In genomic region chr1:180917306-180918065, GRCh38 we compare ENCODE assay signal across 15 cellular contexts. TPM values are rescaled to one million over a fixed set of nuclear protein-coding genes. Genes with fewer than 3 reads are reported as not detected.
DNase-seq lines count a peak whose midpoint lies in the region; ATAC-seq and TF ChIP-seq lines count a peak whose summit lies in the region.
"Had no signal": no experiment of that assay in that cellular context is flagged by ENCODE, and none has a peak within 500 bp of the region (broad histone marks: within the 10 kb centered on the region; RNA-seq: fewer than 3 reads in every experiment).

No MANE protein-coding gene starts in this region.

- H4K20me1 ChIP-seq in H9 (ENCODE audit: control insufficient read depth, insufficient read depth, insufficient read length): no peaks in the 10 kb centered on the region

- no peak overlapping the region for H3K4me2 ChIP-seq in H9 (ENCODE audit: insufficient read depth, insufficient read length, low read length)

- no peaks in the 10 kb centered on the region for H3K9me3 Mint-ChIP-seq in H9
- H3K9me3 Mint-ChIP-seq in glutamatergic neuron (ENCODE audit: unreplicated experiment): peaks cover 8% of the 10 kb centered on the region
- no peaks in the 10 kb centered on the region for H3K9me3 Mint-ChIP-seq in activated CD4-positive, alpha-beta T cell treated with anti-CD3 and anti-CD28 coated beads, Interleukin-2, amount 10 ng/mL, durations not matched to agents 7 days and 5 days
- H3K9me3 Mint-ChIP-seq: activated CD4-positive, alpha-beta memory T cell treated with anti-CD3 and anti-CD28 coated beads, Interleukin-2, amount 10 ng/mL, durations not matched to agents 7 days and 5 days; memory B cell; stimulated activated memory B cell treated with anti-CD40 and anti-IgM and Interleukin-4, amounts not matched to agents 10 μg/mL and 1 μg/mL and 100 μg/mL, for 72 hours had no signal

- ATAC-seq in GM19467 (IDR thresholded peaks at IDR 0.05; ENCODE audit: unreplicated experiment): no peak
- ATAC-seq: T-helper 17 cell had no signal

- no peak overlapping the region for H4K8ac ChIP-seq in H9 (replicated peaks; ENCODE audit: insufficient read length, low read depth, low read length)

- H3K79me1 ChIP-seq in H9 (ENCODE audit: insufficient read depth, low read depth, low read length, poor library complexity, severe bottlenecking): no peaks in the 10 kb centered on the region

- H3K9me3 ChIP-seq in H9 (ENCODE audit: control insufficient read depth, low read depth, low read length): no peaks in the 10 kb centered on the region
- no peaks in the 10 kb centered on the region for H3K9me3 ChIP-seq in SJCRH30 (replicated peaks)

- H3K4ac ChIP-seq in H9 (ENCODE audit: low read depth, low read length): no peak overlapping the region

- H4K91ac ChIP-seq in H9 (ENCODE audit: insufficient read length, low read depth, low read length): no peak overlapping the region

- H3K36me3 ChIP-seq in SJCRH30: no peaks in the 10 kb centered on the region; the same call in 1 of the 2 replicates

- no peaks in the 10 kb centered on the region for H3K23me2 ChIP-seq in H9 (ENCODE audit: insufficient read length, low read depth, low read length, poor library complexity, severe bottlenecking)

- H3K14ac ChIP-seq in H9 (ENCODE audit: insufficient read depth, low read length): no peak overlapping the region

- no peak overlapping the region for H3K23ac ChIP-seq in H9 (ENCODE audit: insufficient read length, low read depth, low read length)

- H3K27me3 Mint-ChIP-seq in H9 (ENCODE audit: low read depth) (peaks cover 11% of the 10 kb centered on the region), glutamatergic neuron (ENCODE audit: unreplicated experiment) (peaks cover 6% of the 10 kb centered on the region)
- H3K27me3 Mint-ChIP-seq in activated CD4-positive, alpha-beta T cell treated with anti-CD3 and anti-CD28 coated beads, Interleukin-2, amount 10 ng/mL, durations not matched to agents 7 days and 5 days: peaks cover 12% of the 10 kb centered on the region

- H2BK15ac ChIP-seq in H9 (ENCODE audit: low read depth, low read length): no peak overlapping the region

- POLR2A ChIA-PET in activated CD4-positive, alpha-beta T cell treated with anti-CD3 and anti-CD28 coated beads, Interleukin-2, amount 10 ng/mL, durations not matched to agents 7 days and 5 days (lab: Charles Lee): no interaction called here

- no peak overlapping the region for H3K9ac ChIP-seq in H9 (ENCODE audit: extremely low read depth, insufficient read length, low read length)

- no peak overlapping the region for H2BK5ac ChIP-seq in H9 (ENCODE audit: insufficient read length, low read length)

- no peak overlapping the region for H2BK20ac ChIP-seq in H9 (ENCODE audit: low read depth, low read length, poor library complexity, severe bottlenecking)

- peaks cover 0 to 5% (median 0%) of the 10 kb centered on the region in 3 experiments; a peak in 2 of 7 replicates for H3K36me3 Mint-ChIP-seq in H9 (ENCODE audit: insufficient read depth in 1 of 3, low read depth in 3 of 3)
- no peaks in the 10 kb centered on the region for H3K36me3 Mint-ChIP-seq in glutamatergic neuron (ENCODE audit: unreplicated experiment)
- no peaks in the 10 kb centered on the region for H3K36me3 Mint-ChIP-seq in activated CD4-positive, alpha-beta T cell treated with anti-CD3 and anti-CD28 coated beads, Interleukin-2, amount 10 ng/mL, durations not matched to agents 7 days and 5 days (ENCODE audit: low read depth)
- H3K36me3 Mint-ChIP-seq: memory B cell; stimulated activated memory B cell treated with anti-CD40 and anti-IgM and Interleukin-4, amounts not matched to agents 10 μg/mL and 1 μg/mL and 100 μg/mL, for 72 hours had no signal

- peak overlapping the region in 1 of 3 experiments; percentile 87; a peak in 1 of 7 replicates for H3K27ac Mint-ChIP-seq in H9
- H3K27ac Mint-ChIP-seq in glutamatergic neuron (ENCODE audit: unreplicated experiment): peak overlapping the region; percentile 56
- no peak overlapping the region for H3K27ac Mint-ChIP-seq in activated CD4-positive, alpha-beta T cell treated with anti-CD3 and anti-CD28 coated beads, Interleukin-2, amount 10 ng/mL, durations not matched to agents 7 days and 5 days
- H3K27ac Mint-ChIP-seq: activated CD4-positive, alpha-beta memory T cell treated with anti-CD3 and anti-CD28 coated beads, Interleukin-2, amount 10 ng/mL, durations not matched to agents 7 days and 5 days; memory B cell; stimulated activated memory B cell treated with anti-CD40 and anti-IgM and Interleukin-4, amounts not matched to agents 10 μg/mL and 1 μg/mL and 100 μg/mL, for 72 hours; T-helper 17 cell had no signal

- no peak overlapping the region for H2AK5ac ChIP-seq in H9 (ENCODE audit: insufficient read length, low read length)

- H3T11ph ChIP-seq in H9 (ENCODE audit: low read length): no peak overlapping the region

- no peak overlapping the region for H2BK12ac ChIP-seq in H9 (ENCODE audit: insufficient read length, low read depth, low read length)

- H3K79me2 ChIP-seq in H9 (ENCODE audit: insufficient read depth, low read length): no peaks in the 10 kb centered on the region

- H2AFZ ChIP-seq in H9 (ENCODE audit: low read length): no peak overlapping the region

- H4K5ac ChIP-seq in H9 (ENCODE audit: insufficient read length, low read depth, low read length): no peak overlapping the region

- H3K4me3 ChIP-seq in SJCRH30: peak overlapping the region; percentile 40

- no peak overlapping the region for H3K56ac ChIP-seq in H9 (ENCODE audit: insufficient read length, low read depth, low read length)

- TF ChIP-seq CTCF in H9 (conservative IDR thresholded peaks at IDR 0.05): peak; percentile 47; the same call in 2 of the 3 replicates
- no peak for TF ChIP-seq CTCF in glutamatergic neuron (IDR thresholded peaks at IDR 0.05; ENCODE audit: partially characterized antibody, unreplicated experiment)

- peaks cover 1% of the 10 kb centered on the region; the same call in 1 of the 2 replicates for H3K4me1 ChIP-seq in H9 (ENCODE audit: insufficient read depth, low read length)
- H3K4me1 ChIP-seq in SJCRH30: peaks cover 51% of the 10 kb centered on the region

- H3K27me3 ChIP-seq in H9 (ENCODE audit: insufficient read depth, low read length) (no peaks in the 10 kb centered on the region), SJCRH30 (no peaks in the 10 kb centered on the region)

- H3K27ac ChIP-seq in H9 (ENCODE audit: insufficient read length, low read depth, low read length): no peak overlapping the region
- peak overlapping the region; percentile 89 for H3K27ac ChIP-seq in SJCRH30
- H3K27ac ChIP-seq: C4-2B had no signal

- H2BK120ac ChIP-seq in H9 (ENCODE audit: low read depth, low read length, poor library complexity, severe bottlenecking): no peak overlapping the region

- peaks cover 23 to 43% of the 10 kb centered on the region in 2 experiments for H3K4me1 Mint-ChIP-seq in H9
- H3K4me1 Mint-ChIP-seq in glutamatergic neuron (ENCODE audit: low read depth, unreplicated experiment): peaks cover 31% of the 10 kb centered on the region
- peaks cover 3% of the 10 kb centered on the region for H3K4me1 Mint-ChIP-seq in activated CD4-positive, alpha-beta T cell treated with anti-CD3 and anti-CD28 coated beads, Interleukin-2, amount 10 ng/mL, durations not matched to agents 7 days and 5 days
- H3K4me1 Mint-ChIP-seq: stimulated activated memory B cell treated with anti-CD40 and anti-IgM and Interleukin-4, amounts not matched to agents 10 μg/mL and 1 μg/mL and 100 μg/mL, for 72 hours; T-helper 17 cell had no signal

- CTCF ChIA-PET in activated CD4-positive, alpha-beta T cell treated with anti-CD3 and anti-CD28 coated beads, Interleukin-2, amount 10 ng/mL, durations not matched to agents 7 days and 5 days (lab: Charles Lee): no interaction called here

- DNase-seq in AG08395 (ENCODE audit: low spot score) (peak; percentile 85), H9 (peak; percentile 56), SJCRH30 (peak; percentile 89 to 95), glutamatergic neuron (no peak), NCI-H774 (lab: John Stamatoyannopoulos, UW) (no peak), DMS79 (lab: John Stamatoyannopoulos, UW) (no peak)
- no peak for DNase-seq in activated CD4-positive, alpha-beta T cell treated with anti-CD3 and anti-CD28 coated beads, Interleukin-2, amount 10 ng/mL, durations not matched to agents 7 days and 5 days
- DNase-seq: activated CD4-positive, alpha-beta memory T cell treated with anti-CD3 and anti-CD28 coated beads, Interleukin-2, amount 10 ng/mL, durations not matched to agents 7 days and 5 days; activated gamma-delta T cell treated with Interleukin-2 at 50 U/mL for 16 hours; NCI-H1436 treated with DMSO at 0.1 percent for 48 hours; T-helper 17 cell had no signal

- H3K18ac ChIP-seq in H9 (ENCODE audit: insufficient read length, low read depth, low read length): no peak overlapping the region

- H3K4me3 Mint-ChIP-seq in H9 (no peak overlapping the region), glutamatergic neuron (ENCODE audit: unreplicated experiment) (no peak overlapping the region)
- no peak overlapping the region for H3K4me3 Mint-ChIP-seq in activated CD4-positive, alpha-beta T cell treated with anti-CD3 and anti-CD28 coated beads, Interleukin-2, amount 10 ng/mL, durations not matched to agents 7 days and 5 days
- H3K4me3 Mint-ChIP-seq: activated CD4-positive, alpha-beta memory T cell treated with anti-CD3 and anti-CD28 coated beads, Interleukin-2, amount 10 ng/mL, durations not matched to agents 7 days and 5 days; memory B cell; stimulated activated memory B cell treated with anti-CD40 and anti-IgM and Interleukin-4, amounts not matched to agents 10 μg/mL and 1 μg/mL and 100 μg/mL, for 72 hours; T-helper 17 cell had no signal

- WGBS in H9 (ENCODE audit: extremely low coverage, insufficient read length, low lambda C conversion rate): no CpG with 5 or more reads among the region's 12 CpGs

RNA-seq across cellular contexts. Expression of gene KIAA1614, which starts 4.8 kb away (rescaled TPM):
- 0.88 and 1.3 TPM in 2 replicates for total RNA-seq in H9 (2021)
- total RNA-seq in SJCRH30 (2014; rRNA removed; shearing (Covaris generic)): 59.9 and 63.1 TPM in 2 replicates
- total RNA-seq in glutamatergic neuron (ENCODE audit: unreplicated experiment): 4.1 TPM
- under 1 TPM; 0.22 to 0.33 TPM for total RNA-seq in activated CD4-positive, alpha-beta T cell treated with anti-CD3 and anti-CD28 coated beads, Interleukin-2, amount 10 ng/mL, durations not matched to agents 7 days and 5 days

Comparison
In these comparisons a context has a peak if more than half of its experiments do, and no peak if none do; other contexts are left out.
1. DNase-seq: peak in AG08395 (single experiment), H9 (single experiment) and SJCRH30 (2 of 2); none in glutamatergic neuron (single experiment), activated CD4-positive, alpha-beta T cell treated with anti-CD3 and anti-CD28 coated beads, Interleukin-2, amount 10 ng/mL, durations not matched to agents 7 days and 5 days (single experiment), NCI-H774 (single experiment) and DMS79 (single experiment).
2. RNA of gene KIAA1614, which starts 4.8 kb away (total RNA-seq): 59.9 to 63.1 TPM in SJCRH30; 4.1 TPM in glutamatergic neuron (single experiment), 0.88 to 1.3 TPM in H9 and 0.22 to 0.33 TPM in activated CD4-positive, alpha-beta T cell treated with anti-CD3 and anti-CD28 coated beads, Interleukin-2, amount 10 ng/mL, durations not matched to agents 7 days and 5 days; every median in the first group is over 10 times any median in the second.